ENCODE assay signal across 10 cellular contexts in the genomic region with DNA sequence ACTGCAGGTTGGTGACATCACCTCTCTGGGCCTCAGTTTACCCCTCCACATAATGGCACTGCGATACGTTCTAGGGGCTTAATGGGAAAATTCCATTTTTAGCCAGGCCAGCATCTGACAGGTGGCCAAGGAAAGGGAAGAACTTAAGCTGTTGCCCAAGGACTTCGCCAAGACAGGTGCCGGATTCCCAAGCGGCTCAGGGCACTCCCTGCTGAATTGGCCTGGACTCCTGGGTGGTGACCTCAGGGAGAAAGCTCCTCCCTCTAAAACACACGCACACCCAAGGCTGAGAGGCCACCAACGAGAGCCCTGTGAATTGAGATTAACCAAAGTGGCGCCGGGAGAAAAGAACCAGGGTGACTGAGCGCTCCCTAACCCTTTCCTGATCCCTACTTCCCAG. TPM values are rescaled to one million over a fixed set of nuclear protein-coding genes. Genes with fewer than 3 reads are reported as not detected.
A peak's percentile ranks its signal among the peaks of the same experiment; 100 is the strongest.
DNase-seq lines count a peak whose midpoint lies in the region; ATAC-seq, FAIRE-seq and TF ChIP-seq lines count a peak whose summit lies in the region.
"Had no signal": no experiment of that assay in that cellular context is flagged by ENCODE, and none has a peak within 500 bp of the region (broad histone marks: within the 10 kb centered on the region; RNA-seq: fewer than 3 reads in every experiment).

No MANE protein-coding gene starts in this region.

- DNase-seq in activated T-cell treated with anti-CD3 and anti-CD28 coated beads, Interleukin-2, amount 50 U/mL, for 72 hours, result no peak
- no peak for DNase-seq in activated T-cell treated with anti-CD3 and anti-CD28 coated beads for 4 hours
- no peak for DNase-seq in astrocyte (ENCODE audit: low read depth)
- DNase-seq in HepG2 (ENCODE audit: low spot score), result no peak
- DNase-seq in inferior parietal cortex (ENCODE audit: extremely low spot score), result no peak
- DNase-seq: DMS 273 treated with DMSO at 0.1 percent for 48 hours; effector CD4-positive, alpha-beta T cell had no signal

- H3K27me3 ChIP-seq in astrocyte (ENCODE audit: insufficient read depth, low read length) (peaks cover 13% of the 10 kb centered on the region), HepG2 (ENCODE audit: control insufficient read depth in 1 of 2, insufficient read depth in 2 of 2, low read length in 2 of 2) (no peaks in the 10 kb centered on the region)

- H3K4me1 Mint-ChIP-seq in activated T-cell treated with anti-CD3 and anti-CD28 coated beads, Interleukin-2, amount 50 U/mL, for 72 hours (ENCODE audit: low read depth), result peaks cover 19% of the 10 kb centered on the region
- no peaks in the 10 kb centered on the region for H3K4me1 Mint-ChIP-seq in astrocyte (ENCODE audit: low read depth, unreplicated experiment)

- peak overlapping the region; percentile 58 for H3K4me3 ChIP-seq in astrocyte (ENCODE audit: insufficient read depth, low read depth, low read length)
- peak overlapping the region in 2 of 3 experiments; percentile 88 to 92; a peak in 4 of 6 replicates for H3K4me3 ChIP-seq in HepG2 (replicated peaks in 1 of 3; ENCODE audit: insufficient read depth in 1 of 3, low read depth in 2 of 3, low read length in 3 of 3)

- H3K27ac ChIP-seq in astrocyte (ENCODE audit: low read depth, low read length) (no peak overlapping the region), HepG2 (ENCODE audit: extremely low read length, insufficient read depth, low read length) (peak overlapping the region; percentile 94), temporal lobe (ENCODE audit: low read depth, low read length) (peak overlapping the region; percentile 45)

- TF ChIP-seq CTCF in astrocyte (IDR thresholded peaks at IDR 0.05; ENCODE audit: insufficient read depth, low read depth, low read length), result no peak
- TF ChIP-seq CTCF in HepG2 (CRISPR knock-in tag; IDR thresholded peaks at IDR 0.05), result no peak

- TF ChIP-seq POLR2A in HepG2 (IDR thresholded peaks at IDR 0.05; ENCODE audit: insufficient read depth in 1 of 2, low read depth in 2 of 2, low read length in 2 of 2), result no peak

- BruUV-seq in HepG2 (replicated peaks; lab: Mats Ljungman, UMichigan), result TSS peak; percentile 46

- H3K79me2 ChIP-seq in astrocyte (ENCODE audit: insufficient read depth, low read length) (no peaks in the 10 kb centered on the region), HepG2 (ENCODE audit: insufficient read depth, low read length) (no peaks in the 10 kb centered on the region)

- intact Hi-C loops in HepG2 (cut with micrococcal nuclease; ENCODE audit: unreplicated experiment), result no loop called here

- no peak for TF ChIP-seq EP300 in HepG2 (IDR thresholded peaks at IDR 0.05; ENCODE audit: low read depth in 2 of 2, low read length in 2 of 2)
- TF ChIP-seq EP300 in HepG2 (CRISPR knock-in tag; IDR thresholded peaks at IDR 0.05; ENCODE audit: borderline replicate concordance), result no peak

- no peak overlapping the region for H2AFZ ChIP-seq in astrocyte (ENCODE audit: low read depth, low read length)
- H2AFZ ChIP-seq in HepG2 (ENCODE audit: low read length), result no peak overlapping the region

- H3K9ac ChIP-seq in astrocyte (ENCODE audit: low read length) (peak overlapping the region; percentile 73), HepG2 (ENCODE audit: insufficient read depth, low read depth, low read length) (peak overlapping the region; percentile 79; the same call in 1 of the 2 replicates)

- H3K9me3 ChIP-seq in astrocyte (ENCODE audit: insufficient read depth, low read depth, low read length) (no peaks in the 10 kb centered on the region), HepG2 (ENCODE audit: low read length) (no peaks in the 10 kb centered on the region)

- no peaks in the 10 kb centered on the region for H3K36me3 Mint-ChIP-seq in activated T-cell treated with anti-CD3 and anti-CD28 coated beads, Interleukin-2, amount 50 U/mL, for 72 hours (ENCODE audit: insufficient read depth in 2 of 2)
- peaks cover 2% of the 10 kb centered on the region for H3K36me3 Mint-ChIP-seq in astrocyte (ENCODE audit: low read depth, unreplicated experiment)

- H3K27ac Mint-ChIP-seq in activated T-cell treated with anti-CD3 and anti-CD28 coated beads, Interleukin-2, amount 50 U/mL, for 72 hours, result no peak overlapping the region
- no peak overlapping the region for H3K27ac Mint-ChIP-seq in astrocyte (ENCODE audit: unreplicated experiment)

- peak overlapping the region; percentile 73 to 77 for H3K4me3 Mint-ChIP-seq in activated T-cell treated with anti-CD3 and anti-CD28 coated beads, Interleukin-2, amount 50 U/mL, for 72 hours
- H3K4me3 Mint-ChIP-seq in astrocyte (ENCODE audit: unreplicated experiment), result peak overlapping the region; percentile 70

- H3K27me3 Mint-ChIP-seq in activated T-cell treated with anti-CD3 and anti-CD28 coated beads, Interleukin-2, amount 50 U/mL, for 72 hours (ENCODE audit: low read depth), result no peaks in the 10 kb centered on the region
- H3K27me3 Mint-ChIP-seq in astrocyte (ENCODE audit: low read depth, unreplicated experiment), result peaks cover 8% of the 10 kb centered on the region

- H4K20me1 ChIP-seq in astrocyte (ENCODE audit: insufficient read depth, low read length), result no peaks in the 10 kb centered on the region
- no peaks in the 10 kb centered on the region for H4K20me1 ChIP-seq in HepG2 (ENCODE audit: insufficient read depth, low read length)

- CTCF ChIA-PET in HepG2 (lab: Yijun Ruan, JAX; ENCODE audit: low intra/inter-chr PET ratio, low total read pairs), result no interaction called here

- peak overlapping the region; percentile 95 for H3K4me2 ChIP-seq in astrocyte (ENCODE audit: low read length)
- peak overlapping the region; percentile 93 for H3K4me2 ChIP-seq in HepG2 (ENCODE audit: low read depth, low read length)

- no peak for ATAC-seq in activated T-cell treated with anti-CD3 and anti-CD28 coated beads, Interleukin-2, amount 50 U/mL, for 72 hours (replicated peaks in 1 of 2)
- ATAC-seq in HepG2, result no peak
- no peak for ATAC-seq in HG02884 (IDR thresholded peaks at IDR 0.05; ENCODE audit: unreplicated experiment)
- ATAC-seq in GM19023 (IDR thresholded peaks at IDR 0.05; ENCODE audit: unreplicated experiment), result no peak

- no peak for TF ChIP-seq RAD21 in HepG2 (CRISPR knock-in tag; IDR thresholded peaks at IDR 0.05)

- no peaks in the 10 kb centered on the region for H3K36me3 ChIP-seq in astrocyte (ENCODE audit: insufficient read depth, low read length)
- H3K36me3 ChIP-seq in HepG2 (replicated peaks in 1 of 2; ENCODE audit: control insufficient read depth in 1 of 2, insufficient read depth in 2 of 2, low read length in 2 of 2), result 0 out of 5 replicates have a peak, but pooled peaks cover 0 to 11% of the 10 kb centered on the region in 2 experiments

- peaks cover 7% of the 10 kb centered on the region for H3K4me1 ChIP-seq in astrocyte (ENCODE audit: insufficient read depth, low read length)
- H3K4me1 ChIP-seq in HepG2 (ENCODE audit: insufficient read depth, low read length), result peaks cover 35% of the 10 kb centered on the region

- WGBS in HepG2 (ENCODE audit: low lambda C conversion rate), result 98% methylated on average over 9 of the region's 10 CpGs

- POLR2A ChIA-PET in HepG2 (lab: Yijun Ruan, JAX), result interaction anchor here (0.9 to 2.7 kb wide), 8 partner anchors 25 to 275 kb away, joined by 3 to 18 read pairs (median 5); a partner anchor contains a TSS

- FAIRE-seq in astrocyte (lab: Jason Lieb, UNC) (no peak), HepG2 (lab: Jason Lieb, UNC) (no peak)

- H3K9me3 Mint-ChIP-seq in activated T-cell treated with anti-CD3 and anti-CD28 coated beads, Interleukin-2, amount 50 U/mL, for 72 hours, result no peaks in the 10 kb centered on the region
- no peaks in the 10 kb centered on the region for H3K9me3 Mint-ChIP-seq in astrocyte (ENCODE audit: unreplicated experiment)

- in situ Hi-C loops in HepG2 (cut with HindIII; ENCODE audit: extremely low pct_ligation_motif_present, low pct_unique_long_range_greater_than_20kb), result loop anchor here (5.0 kb wide), 1 partner anchor 41 kb away; a partner anchor contains a TSS

RNA-seq across cellular contexts. Expression of a gene that starts 13.3 kb away (rescaled TPM):
- 10 to 100 TPM; 22.4 to 23.2 TPM for total RNA-seq in activated T-cell treated with anti-CD3 and anti-CD28 coated beads, Interleukin-2, amount 50 U/mL, for 72 hours
- total RNA-seq in astrocyte (5.5 and 6.3 TPM in 2 replicates), HepG2 (2016; rRNA removed; fragmentation: Illumina TruSeq; extraction: Trizol) (4.1 and 4.5 TPM in 2 replicates), temporal lobe (7.6 TPM)
- total RNA-seq in HepG2 (2016; cell fraction: cytosol; rRNA removed; fragmentation: Illumina TruSeq; extraction: Trizol; ENCODE audit: low read depth), result 1.9 and 2.8 TPM in 2 replicates
- total RNA-seq in HepG2 (2016; cell fraction: insoluble cytoplasmic fraction; rRNA removed; fragmentation: Illumina TruSeq; extraction: Trizol), result 3.6 and 4.1 TPM in 2 replicates
- total RNA-seq in HepG2 (2016; cell fraction: membrane; rRNA removed; fragmentation: Illumina TruSeq; extraction: Trizol), result 4.4 and 5.1 TPM in 2 replicates
- 5.3 and 7.5 TPM in 2 replicates for total RNA-seq in HepG2 (2016; cell fraction: nucleus; rRNA removed; fragmentation: Illumina TruSeq; extraction: Trizol)
- polyA plus RNA-seq in HepG2 (2011; rRNA removed), result 4.6 and 6.0 TPM in 2 replicates
- 2.0 and 2.4 TPM in 2 replicates for polyA plus RNA-seq in HepG2 (2011; cell fraction: cytosol; rRNA removed)
- polyA plus RNA-seq in HepG2 (2011; cell fraction: nucleus; rRNA removed), result 18.7 and 20.6 TPM in 2 replicates
- 5.2 and 6.4 TPM in 2 replicates for polyA plus RNA-seq in HepG2 (2012)
- polyA plus RNA-seq in HepG2 (2016; cell fraction: cytosol; fragmentation: Illumina TruSeq; extraction: Trizol; ENCODE audit: low read depth), result 1.0 and 1.1 TPM in 2 replicates
- 4.1 and 5.8 TPM in 2 replicates for polyA plus RNA-seq in HepG2 (2016; cell fraction: insoluble cytoplasmic fraction; fragmentation: Illumina TruSeq; extraction: Trizol; ENCODE audit: low read depth)
- polyA plus RNA-seq in HepG2 (2016; cell fraction: membrane; fragmentation: Illumina TruSeq; extraction: Trizol; ENCODE audit: low read depth), result 2.0 and 2.2 TPM in 2 replicates
- 22.7 and 26.8 TPM in 2 replicates for polyA plus RNA-seq in HepG2 (2016; cell fraction: nucleus; fragmentation: Illumina TruSeq; extraction: Trizol; ENCODE audit: insufficient read depth, low read depth)
- 3.2 and 9.3 TPM in 2 replicates for polyA minus RNA-seq in HepG2 (2011; rRNA and poly(A)+ RNA removed; ENCODE audit: low replicate concordance)
- polyA minus RNA-seq in HepG2 (2011; cell fraction: cytosol; rRNA and poly(A)+ RNA removed), result 6.7 and 7.6 TPM in 2 replicates
- 7.3 and 8.5 TPM in 2 replicates for polyA minus RNA-seq in HepG2 (2011; cell fraction: nucleus; rRNA and poly(A)+ RNA removed)

RNA-seq across cellular contexts. Expression of a gene that starts 24.1 kb away (rescaled TPM):
- 10 to 100 TPM; 13.4 to 20.4 TPM for total RNA-seq in activated T-cell treated with anti-CD3 and anti-CD28 coated beads, Interleukin-2, amount 50 U/mL, for 72 hours
- total RNA-seq in astrocyte, result 0.07 TPM in 1 of 2 replicates, not detected in the other
- 0.04 TPM in 1 of 2 replicates, not detected in the other for total RNA-seq in HepG2 (2016; rRNA removed; fragmentation: Illumina TruSeq; extraction: Trizol)
- not detected in 2 replicates for total RNA-seq in HepG2 (2016; cell fraction: cytosol; rRNA removed; fragmentation: Illumina TruSeq; extraction: Trizol; ENCODE audit: low read depth)
- 0.09 TPM in 1 of 2 replicates, not detected in the other for total RNA-seq in HepG2 (2016; cell fraction: insoluble cytoplasmic fraction; rRNA removed; fragmentation: Illumina TruSeq; extraction: Trizol)
- total RNA-seq in HepG2 (2016; cell fraction: membrane; rRNA removed; fragmentation: Illumina TruSeq; extraction: Trizol), result 0.12 TPM in 1 of 2 replicates, not detected in the other
- total RNA-seq in HepG2 (2016; cell fraction: nucleus; rRNA removed; fragmentation: Illumina TruSeq; extraction: Trizol), result not detected in 2 replicates
- 0.03 and 0.13 TPM in 2 replicates for polyA plus RNA-seq in HepG2 (2011; rRNA removed)
- 0.10 and 0.19 TPM in 2 replicates for polyA plus RNA-seq in HepG2 (2011; cell fraction: cytosol; rRNA removed)
- polyA plus RNA-seq in HepG2 (2011; cell fraction: nucleus; rRNA removed), result 0.27 and 0.35 TPM in 2 replicates
- polyA plus RNA-seq in HepG2 (2012), result 0.12 TPM in 1 of 2 replicates, not detected in the other
- polyA plus RNA-seq in HepG2 (2016; cell fraction: cytosol; fragmentation: Illumina TruSeq; extraction: Trizol; ENCODE audit: low read depth), result not detected in 2 replicates
- polyA plus RNA-seq in HepG2 (2016; cell fraction: insoluble cytoplasmic fraction; fragmentation: Illumina TruSeq; extraction: Trizol; ENCODE audit: low read depth), result not detected in 2 replicates
- polyA plus RNA-seq in HepG2 (2016; cell fraction: membrane; fragmentation: Illumina TruSeq; extraction: Trizol; ENCODE audit: low read depth), result 0.09 TPM in 1 of 2 replicates, not detected in the other
- 0.20 TPM in 1 of 2 replicates, not detected in the other for polyA plus RNA-seq in HepG2 (2016; cell fraction: nucleus; fragmentation: Illumina TruSeq; extraction: Trizol; ENCODE audit: insufficient read depth, low read depth)
- 0.12 and 0.36 TPM in 2 replicates for polyA minus RNA-seq in HepG2 (2011; rRNA and poly(A)+ RNA removed; ENCODE audit: low replicate concordance)
- not detected in 2 replicates for polyA minus RNA-seq in HepG2 (2011; cell fraction: cytosol; rRNA and poly(A)+ RNA removed)
- polyA minus RNA-seq in HepG2 (2011; cell fraction: nucleus; rRNA and poly(A)+ RNA removed), result not detected in 2 replicates
- total RNA-seq in temporal lobe, result not detected

RNA-seq across cellular contexts. Expression of a gene that starts 42.1 kb away (rescaled TPM):
- 10 to 100 TPM; 13.3 to 15.4 TPM for total RNA-seq in activated T-cell treated with anti-CD3 and anti-CD28 coated beads, Interleukin-2, amount 50 U/mL, for 72 hours
- total RNA-seq in astrocyte (58.4 and 60.6 TPM in 2 replicates), HepG2 (2016; rRNA removed; fragmentation: Illumina TruSeq; extraction: Trizol) (15.8 and 25.3 TPM in 2 replicates), temporal lobe (62.7 TPM)
- 13.7 and 16.1 TPM in 2 replicates for total RNA-seq in HepG2 (2016; cell fraction: cytosol; rRNA removed; fragmentation: Illumina TruSeq; extraction: Trizol; ENCODE audit: low read depth)
- total RNA-seq in HepG2 (2016; cell fraction: insoluble cytoplasmic fraction; rRNA removed; fragmentation: Illumina TruSeq; extraction: Trizol), result 12.5 and 18.3 TPM in 2 replicates
- total RNA-seq in HepG2 (2016; cell fraction: membrane; rRNA removed; fragmentation: Illumina TruSeq; extraction: Trizol), result 33.3 and 40.2 TPM in 2 replicates
- total RNA-seq in HepG2 (2016; cell fraction: nucleus; rRNA removed; fragmentation: Illumina TruSeq; extraction: Trizol), result 14.5 and 18.4 TPM in 2 replicates
- 18.6 and 27.2 TPM in 2 replicates for polyA plus RNA-seq in HepG2 (2011; rRNA removed)
- 17.0 and 21.2 TPM in 2 replicates for polyA plus RNA-seq in HepG2 (2011; cell fraction: cytosol; rRNA removed)
- 35.7 and 42.1 TPM in 2 replicates for polyA plus RNA-seq in HepG2 (2011; cell fraction: nucleus; rRNA removed)
- polyA plus RNA-seq in HepG2 (2012), result 39.2 and 39.3 TPM in 2 replicates
- 8.4 and 11.9 TPM in 2 replicates for polyA plus RNA-seq in HepG2 (2016; cell fraction: cytosol; fragmentation: Illumina TruSeq; extraction: Trizol; ENCODE audit: low read depth)
- 30.5 and 42.6 TPM in 2 replicates for polyA plus RNA-seq in HepG2 (2016; cell fraction: insoluble cytoplasmic fraction; fragmentation: Illumina TruSeq; extraction: Trizol; ENCODE audit: low read depth)
- 46.8 and 48.0 TPM in 2 replicates for polyA plus RNA-seq in HepG2 (2016; cell fraction: membrane; fragmentation: Illumina TruSeq; extraction: Trizol; ENCODE audit: low read depth)
- 60.8 and 65.6 TPM in 2 replicates for polyA plus RNA-seq in HepG2 (2016; cell fraction: nucleus; fragmentation: Illumina TruSeq; extraction: Trizol; ENCODE audit: insufficient read depth, low read depth)
- 18.1 and 22.4 TPM in 2 replicates for polyA minus RNA-seq in HepG2 (2011; rRNA and poly(A)+ RNA removed; ENCODE audit: low replicate concordance)
- polyA minus RNA-seq in HepG2 (2011; cell fraction: cytosol; rRNA and poly(A)+ RNA removed), result 12.0 and 21.3 TPM in 2 replicates
- polyA minus RNA-seq in HepG2 (2011; cell fraction: nucleus; rRNA and poly(A)+ RNA removed), result 12.7 and 19.6 TPM in 2 replicates

Comparison
In these comparisons a context has a peak if more than half of its experiments do, and no peak if none do; other contexts are left out.
1. RNA of a gene that starts 24.1 kb away (total RNA-seq): 13.4 to 20.4 TPM in activated T-cell treated with anti-CD3 and anti-CD28 coated beads, Interleukin-2, amount 50 U/mL, for 72 hours; 0.07 TPM in astrocyte, 0.04 to 0.12 TPM in HepG2 and not detected in temporal lobe (single experiment); every median in the first group is over 10 times any median in the second.